In the genomic region with DNA sequence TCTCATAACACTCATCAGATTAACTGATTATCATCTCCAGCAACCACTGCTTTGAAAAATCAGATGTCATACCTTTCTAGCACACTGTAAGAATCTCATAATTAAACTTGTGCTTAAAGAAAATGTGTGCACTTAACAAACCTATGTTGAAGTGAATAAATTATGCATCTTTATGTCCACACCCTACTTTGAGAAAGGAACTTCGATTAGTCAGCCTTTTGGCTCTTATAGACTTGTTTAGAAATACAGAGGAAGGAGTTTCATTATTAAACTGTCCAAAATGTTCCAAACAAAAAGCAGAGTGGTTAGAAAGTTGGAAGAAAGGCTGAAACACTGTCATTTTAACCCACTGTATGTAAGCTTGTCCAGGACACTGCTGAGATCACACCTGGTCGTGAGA, we compare ENCODE assay signal across 24 cellular contexts.
"Had no signal": no experiment of that assay in that cellular context is flagged by ENCODE, and none has a peak within 500 bp of the region (broad histone marks: within the 10 kb centered on the region; RNA-seq: fewer than 3 reads in every experiment).

No MANE protein-coding gene starts in this region.

- H3K4me3 Mint-ChIP-seq: effector memory CD8-positive, alpha-beta T cell; naive B cell; nephron; stimulated activated naive B cell treated with anti-CD40 and anti-IgM and Interleukin-4, amounts not matched to agents 10 μg/mL and 1 μg/mL and 100 μg/mL, for 72 hours; stimulated activated naive CD8-positive, alpha-beta T cell treated with anti-CD3 and anti-CD28 coated beads, Interleukin-15, amount 100 ng/mL, for 72 hours had no signal

- H3K9me3 ChIP-seq: esophagus squamous epithelium, gastrocnemius medialis, heart right ventricle, lower lobe of right lung, psoas muscle, right lobe of liver, testis, tibial nerve, upper lobe of right lung, vagina had no signal

- H3K4me1 ChIP-seq: esophagus squamous epithelium, gastrocnemius medialis, left lung, lower lobe of right lung, psoas muscle, right lobe of liver, testis, upper lobe of right lung, vagina had no signal

- H3K36me3 Mint-ChIP-seq: naive B cell; stimulated activated naive B cell treated with anti-CD40 and anti-IgM and Interleukin-4, amounts not matched to agents 10 μg/mL and 1 μg/mL and 100 μg/mL, for 72 hours had no signal

- ATAC-seq: effector memory CD8-positive, alpha-beta T cell; gastrocnemius medialis; heart right ventricle; left lung; lower lobe of right lung; psoas muscle; right lobe of liver; stimulated activated naive B cell treated with anti-CD40 and anti-IgM and Interleukin-4, amounts not matched to agents 10 μg/mL and 1 μg/mL and 100 μg/mL, for 72 hours; stimulated activated naive CD8-positive, alpha-beta T cell treated with anti-CD3 and anti-CD28 coated beads, Interleukin-15, amount 100 ng/mL, for 72 hours; upper lobe of right lung had no signal

- DNase-seq: effector memory CD8-positive, alpha-beta T cell; esophagus squamous epithelium; gastrocnemius medialis; heart right ventricle; hypothalamus; islet precursor cell; left lung; lower lobe of right lung; mesenchymal stem cell; midbrain; naive B cell; psoas muscle; retina; right lobe of liver; stimulated activated CD4-positive, alpha-beta T cell treated with anti-CD3 and anti-CD28 coated beads, Interleukin-2, amount 100 ng/mL, for 24 hours; stimulated activated CD4-positive, alpha-beta T cell treated with anti-CD3 and anti-CD28 coated beads, Interleukin-4, amount 100 ng/mL, for 4 hours; stimulated activated naive B cell treated with anti-CD40 and anti-IgM and Interleukin-4, amounts not matched to agents 10 μg/mL and 1 μg/mL and 100 μg/mL, for 72 hours; stimulated activated naive CD8-positive, alpha-beta T cell treated with anti-CD3 and anti-CD28 coated beads, Interleukin-15, amount 100 ng/mL, for 72 hours; testis; upper lobe of right lung had no signal

- H3K27ac Mint-ChIP-seq: effector memory CD8-positive, alpha-beta T cell; naive B cell; nephron; stimulated activated naive B cell treated with anti-CD40 and anti-IgM and Interleukin-4, amounts not matched to agents 10 μg/mL and 1 μg/mL and 100 μg/mL, for 72 hours; stimulated activated naive CD8-positive, alpha-beta T cell treated with anti-CD3 and anti-CD28 coated beads, Interleukin-15, amount 100 ng/mL, for 72 hours had no signal

- H3K36me3 ChIP-seq: esophagus squamous epithelium, gastrocnemius medialis, heart right ventricle, left lung, lower lobe of right lung, right lobe of liver, tibial nerve, upper lobe of right lung, vagina had no signal

- H3K27me3 ChIP-seq: esophagus squamous epithelium, gastrocnemius medialis, heart right ventricle, left lung, right lobe of liver, testis, tibial nerve, upper lobe of right lung, vagina had no signal

- H3K27me3 Mint-ChIP-seq: effector memory CD8-positive, alpha-beta T cell; naive B cell; stimulated activated naive B cell treated with anti-CD40 and anti-IgM and Interleukin-4, amounts not matched to agents 10 μg/mL and 1 μg/mL and 100 μg/mL, for 72 hours; stimulated activated naive CD8-positive, alpha-beta T cell treated with anti-CD3 and anti-CD28 coated beads, Interleukin-15, amount 100 ng/mL, for 72 hours had no signal

- H3K4me3 ChIP-seq: esophagus squamous epithelium, gastrocnemius medialis, heart right ventricle, left lung, lower lobe of right lung, psoas muscle, right lobe of liver, skin epidermis, testis, tibial nerve, upper lobe of right lung, vagina had no signal

- H3K4me1 Mint-ChIP-seq: naive B cell; stimulated activated naive B cell treated with anti-CD40 and anti-IgM and Interleukin-4, amounts not matched to agents 10 μg/mL and 1 μg/mL and 100 μg/mL, for 72 hours; stimulated activated naive CD8-positive, alpha-beta T cell treated with anti-CD3 and anti-CD28 coated beads, Interleukin-15, amount 100 ng/mL, for 72 hours had no signal

- H3K27ac ChIP-seq: esophagus squamous epithelium, gastrocnemius medialis, heart right ventricle, left lung, lower lobe of right lung, psoas muscle, right lobe of liver, skin epidermis, testis, tibial nerve, upper lobe of right lung, vagina had no signal
